In the genomic region with DNA sequence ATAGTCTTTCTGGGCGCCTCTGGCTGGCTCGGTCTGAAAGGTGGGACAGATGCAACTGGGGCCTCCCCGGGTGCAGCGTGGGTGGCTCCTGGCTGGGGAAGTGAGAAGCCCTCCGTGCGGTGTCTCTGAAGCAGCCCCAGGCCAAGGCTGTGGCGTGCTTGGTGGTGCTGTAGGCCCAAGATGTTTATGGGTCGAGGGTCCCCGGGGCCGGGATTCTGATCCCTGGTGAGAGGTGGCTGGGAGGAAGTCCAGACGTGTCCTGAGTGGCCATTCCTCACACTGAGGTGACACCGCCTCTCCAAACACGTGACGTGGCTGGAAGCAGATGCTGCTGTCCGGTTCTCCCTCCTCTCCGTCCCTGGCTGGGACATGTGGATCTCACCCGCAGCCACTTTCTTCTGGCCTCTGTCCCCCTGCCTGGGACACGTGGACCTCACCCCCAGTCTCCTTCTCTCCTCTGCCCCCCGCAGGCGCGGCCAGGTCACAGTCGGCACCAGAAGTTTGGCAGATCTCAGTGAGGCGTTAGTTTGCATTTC, we compare ENCODE assay signal across 8 cellular contexts. TPM values are rescaled to one million over a fixed set of nuclear protein-coding genes. Genes with fewer than 3 reads are reported as not detected.
A peak's percentile ranks its signal among the peaks of the same experiment; 100 is the strongest.
DNase-seq lines count a peak whose midpoint lies in the region; ATAC-seq and TF ChIP-seq lines count a peak whose summit lies in the region.

No MANE protein-coding gene starts in this region.

- no peaks in the 10 kb centered on the region for H3K9me3 ChIP-seq in CD4-positive, alpha-beta memory T cell (ENCODE audit: control insufficient read depth in 1 of 2, low read length in 2 of 2)
- peaks cover 0 to 4% of the 10 kb centered on the region in 2 donors for H3K9me3 ChIP-seq in muscle layer of duodenum (ENCODE audit: control insufficient read depth in 1 of 2, low read length in 2 of 2)
- H3K9me3 ChIP-seq in suprapubic skin, result no peaks in the 10 kb centered on the region

- peaks cover 29% of the 10 kb centered on the region for H3K4me1 ChIP-seq in CD4-positive, alpha-beta memory T cell (ENCODE audit: insufficient read depth, low read length)
- peaks cover 0 to 16% of the 10 kb centered on the region in 2 donors for H3K4me1 ChIP-seq in muscle layer of duodenum (ENCODE audit: control insufficient read depth in 1 of 2, insufficient read depth in 2 of 2, low read length in 2 of 2)
- peaks cover 28% of the 10 kb centered on the region for H3K4me1 ChIP-seq in suprapubic skin

- peak; percentile 61 for ATAC-seq in HG03280 (IDR thresholded peaks at IDR 0.05; ENCODE audit: unreplicated experiment)

- H3K27me3 Mint-ChIP-seq in CD4-positive, alpha-beta memory T cell, result peaks cover 0 to 3% of the 10 kb centered on the region in 2 donors
- H3K27me3 Mint-ChIP-seq in dendritic cell treated with granulocyte-macrophage colony-stimulating factor and Interleukin-4, amounts not matched to agents 40 ng/mL and 50 ng/mL, for 4 days, result peaks cover 2% of the 10 kb centered on the region

- peak; percentile 38 for TF ChIP-seq POLR2A in GM19099 (IDR thresholded peaks at IDR 0.05; ENCODE audit: extremely low read depth, insufficient read length, low read depth)
- no peak for TF ChIP-seq POLR2A in suprapubic skin (IDR thresholded peaks at IDR 0.05)

- peaks cover 14 to 30% of the 10 kb centered on the region in 2 donors for H3K36me3 Mint-ChIP-seq in CD4-positive, alpha-beta memory T cell
- H3K36me3 Mint-ChIP-seq in dendritic cell treated with granulocyte-macrophage colony-stimulating factor and Interleukin-4, amounts not matched to agents 40 ng/mL and 50 ng/mL, for 4 days (ENCODE audit: low read depth), result peaks cover 21% of the 10 kb centered on the region

- POLR2A ChIA-PET in CD4-positive, alpha-beta memory T cell (lab: Charles Lee; ENCODE audit: partially characterized antibody), result interaction anchor here (1.4 to 1.6 kb wide), 2 partner anchors 14 to 149 kb away, joined by 3 to 11 read pairs; no protein-coding TSS in a partner anchor

- peak overlapping the region in 1 of 2 donors; percentile 95 for H3K4me3 ChIP-seq in CD4-positive, alpha-beta memory T cell (ENCODE audit: low read length in 2 of 2)
- H3K4me3 ChIP-seq in muscle layer of duodenum (ENCODE audit: low read depth in 1 of 2, low read length in 2 of 2) (peak overlapping the region; percentile 21 to 81), suprapubic skin (peak overlapping the region; percentile 58)

- no peak for TF ChIP-seq CTCF in suprapubic skin (IDR thresholded peaks at IDR 0.05)

- H3K27ac ChIP-seq in CD4-positive, alpha-beta memory T cell (ENCODE audit: low read depth, low read length), result peak overlapping the region; percentile 47
- H3K27ac ChIP-seq in muscle layer of duodenum (ENCODE audit: low read length) (no peak overlapping the region), suprapubic skin (peak overlapping the region; percentile 79)

- no peak for TF ChIP-seq EP300 in suprapubic skin (IDR thresholded peaks at IDR 0.05)

- intact Hi-C loops in CD4-positive, alpha-beta memory T cell (cut with micrococcal nuclease), result loop anchor here (5.0 kb wide), 3 partner anchors 525 to 1315 kb away; partner anchors contain the start of genes FARP2, HDLBP, RNPEPL1 and SEPTIN2
- intact Hi-C loops in dendritic cell treated with granulocyte-macrophage colony-stimulating factor and Interleukin-4, amounts not matched to agents 40 ng/mL and 50 ng/mL, for 4 days (cut with micrococcal nuclease), result loop anchor here (10.0 kb wide), 1 partner anchor 147 kb away; the partner anchor contains the start of gene D2HGDH

- H3K4me1 Mint-ChIP-seq in CD4-positive, alpha-beta memory T cell, result peaks cover 13 to 61% (median 41%) of the 10 kb centered on the region in 4 donors
- H3K4me1 Mint-ChIP-seq in dendritic cell treated with granulocyte-macrophage colony-stimulating factor and Interleukin-4, amounts not matched to agents 40 ng/mL and 50 ng/mL, for 4 days (ENCODE audit: low read depth), result peaks cover 21% of the 10 kb centered on the region

- H3K27ac Mint-ChIP-seq in CD4-positive, alpha-beta memory T cell, result peak overlapping the region; percentile 97 to 100 (median 98)
- H3K27ac Mint-ChIP-seq in dendritic cell treated with granulocyte-macrophage colony-stimulating factor and Interleukin-4, amounts not matched to agents 40 ng/mL and 50 ng/mL, for 4 days, result peak overlapping the region; percentile 85

- no peaks in the 10 kb centered on the region for H3K27me3 ChIP-seq in CD4-positive, alpha-beta memory T cell (ENCODE audit: insufficient read depth, low read length)
- H3K27me3 ChIP-seq in muscle layer of duodenum (ENCODE audit: low read depth, low read length), result no peaks in the 10 kb centered on the region
- no peaks in the 10 kb centered on the region for H3K27me3 ChIP-seq in suprapubic skin

- WGBS in suprapubic skin, result 18% methylated on average over 12 of the region's 23 CpGs

- peaks cover 0 to 10% (median 0%) of the 10 kb centered on the region in 8 donors for H3K9me3 Mint-ChIP-seq in CD4-positive, alpha-beta memory T cell
- H3K9me3 Mint-ChIP-seq in dendritic cell treated with granulocyte-macrophage colony-stimulating factor and Interleukin-4, amounts not matched to agents 40 ng/mL and 50 ng/mL, for 4 days, result peaks cover 2% of the 10 kb centered on the region

- peak in 1 of 5 donors; percentile 20 for DNase-seq in CD4-positive, alpha-beta memory T cell
- DNase-seq in UCSD-AML1 (lab: John Stamatoyannopoulos, UW; ENCODE audit: unreplicated experiment) (peak; percentile 76), suprapubic skin (ENCODE audit: low spot score in 2 of 2) (no peak), dedifferentiated amniotic fluid mesenchymal stem cell (ENCODE audit: extremely low spot score) (no peak)

- CTCF ChIA-PET in CD4-positive, alpha-beta memory T cell (lab: Charles Lee; ENCODE audit: partially characterized antibody), result no interaction called here

- no peaks in the 10 kb centered on the region for H3K36me3 ChIP-seq in CD4-positive, alpha-beta memory T cell (ENCODE audit: insufficient read depth, low read length)
- peaks cover 0 to 4% of the 10 kb centered on the region in 2 donors for H3K36me3 ChIP-seq in muscle layer of duodenum (ENCODE audit: control insufficient read depth in 1 of 2, insufficient read depth in 2 of 2, low read length in 2 of 2)
- H3K36me3 ChIP-seq in suprapubic skin, result no peaks in the 10 kb centered on the region

- H3K4me3 Mint-ChIP-seq in CD4-positive, alpha-beta memory T cell, result peak overlapping the region; percentile 91 to 97 (median 93)
- peak overlapping the region; percentile 88 for H3K4me3 Mint-ChIP-seq in dendritic cell treated with granulocyte-macrophage colony-stimulating factor and Interleukin-4, amounts not matched to agents 40 ng/mL and 50 ng/mL, for 4 days

RNA-seq across cellular contexts. Expression of gene RTP5, which starts 12.6 kb away (rescaled TPM):
- under 1 TPM in 1 of 2 experiments, not detected in 1; 0.28 TPM for total RNA-seq in CD4-positive, alpha-beta memory T cell
- polyA plus RNA-seq in CD4-positive, alpha-beta memory T cell, result not detected
- not detected for total RNA-seq in suprapubic skin

RNA-seq across cellular contexts. Expression of gene PDCD1, which starts 23.5 kb away (rescaled TPM):
- 1 to 10 TPM; 5.9 to 6.2 TPM for total RNA-seq in CD4-positive, alpha-beta memory T cell
- 10 to 100 TPM in 1 of 2 donors, 1 to 10 TPM in 1; 5.2 to 12.4 TPM for polyA plus RNA-seq in CD4-positive, alpha-beta memory T cell
- total RNA-seq in suprapubic skin, result not detected

Comparison
In these comparisons a context has a peak if more than half of its experiments do, and no peak if none do; other contexts are left out.
1. RNA of gene PDCD1, which starts 23.5 kb away (total RNA-seq): 5.9 to 6.2 TPM in CD4-positive, alpha-beta memory T cell; not detected in suprapubic skin; every median in the first group is over 4 times any median in the second.